In genomic region chr11:93133710-93134109, GRCh38 we compare ENCODE assay signal across 1 cellular context.
TF ChIP-seq lines count a peak whose summit lies in the region.

No MANE protein-coding gene starts in this region.

TF ChIP-seq in IMR-90, 13 proteins besides CTCF, POLR2A, EP300 and RAD21 (continued from another document):
- peak; percentile 35; the same call in 1 of the 2 replicates for TF ChIP-seq FOS (IDR thresholded peaks at IDR 0.05; ENCODE audit: low read depth, low read length)
TF ChIP-seq in IMR-90: peak in this region for 2.
